21 cellular contexts compared by ENCODE assay signal in the genomic region with DNA sequence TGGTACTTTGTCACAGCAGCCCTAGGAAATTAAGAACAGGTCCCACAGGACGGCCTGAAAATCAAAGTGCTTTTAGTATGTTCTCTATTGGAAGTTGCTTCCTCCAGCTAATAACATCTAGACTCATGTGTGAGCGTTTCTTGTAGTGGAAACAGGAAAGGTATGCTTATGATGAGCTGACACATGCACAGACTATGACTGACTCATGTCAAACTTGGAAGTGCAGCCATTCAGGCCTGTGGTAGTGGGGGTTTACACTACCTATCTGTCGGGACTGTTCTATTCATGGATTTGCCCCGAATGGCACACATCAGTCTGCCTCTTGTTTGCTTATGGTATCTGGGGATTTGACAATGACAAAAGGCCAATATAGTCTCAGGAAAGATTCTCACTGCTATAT.
DNase-seq lines count a peak whose midpoint lies in the region; ATAC-seq and TF ChIP-seq lines count a peak whose summit lies in the region.
"Had no signal": no experiment of that assay in that cellular context is flagged by ENCODE, and none has a peak within 500 bp of the region (broad histone marks: within the 10 kb centered on the region; RNA-seq: fewer than 3 reads in every experiment).

No MANE protein-coding gene starts in this region.

- H3K4me3 Mint-ChIP-seq in naive thymus-derived CD4-positive, alpha-beta T cell, result no peak overlapping the region
- H3K4me3 Mint-ChIP-seq in activated naive CD8-positive, alpha-beta T cell treated with anti-CD3 and anti-CD28 coated beads for 36 hours, result no peak overlapping the region
- H3K4me3 Mint-ChIP-seq: naive thymus-derived CD8-positive, alpha-beta T cell; stimulated activated naive CD8-positive, alpha-beta T cell treated with anti-CD3 and anti-CD28 coated beads, Interleukin-15, Interleukin-2, amounts not matched to agents 100 ng/mL and 50 ng/mL, for 24 hours; T-helper 1 cell treated with Interleukin-12 subunit alpha and Interleukin-12 subunit beta and Interleukin-4 antibody, amounts not matched to agents 30 μg/mL and 1 μg/mL, for 36 hours had no signal

- peak overlapping the region; percentile 48; the same call in 1 of the 2 replicates for H3K9ac ChIP-seq in OCI-LY3 (ENCODE audit: low read length)
- H3K9ac ChIP-seq in mammary epithelial cell (ENCODE audit: insufficient read depth, low read length), result no peak overlapping the region
- no peak overlapping the region for H3K9ac ChIP-seq in neural cell (ENCODE audit: low read length)

- H3K4me2 ChIP-seq in OCI-LY3 (ENCODE audit: low read length) (peak overlapping the region; percentile 9; the same call in 1 of the 2 replicates), mammary epithelial cell (ENCODE audit: insufficient read depth, low read depth, low read length) (no peak overlapping the region), neural cell (ENCODE audit: low read length) (no peak overlapping the region)

- peak; percentile 52 for TF ChIP-seq EP300 in neural cell (conservative IDR thresholded peaks at IDR 0.05; ENCODE audit: poor library complexity, severe bottlenecking)

- H3F3A ChIP-seq in neural cell (ENCODE audit: insufficient read depth, low read length, poor library complexity, severe bottlenecking), result no peaks in the 10 kb centered on the region

- no peak for TF ChIP-seq RAD21 in neural cell (conservative IDR thresholded peaks at IDR 0.05)

- dilution Hi-C loops in mammary epithelial cell (cut with HindIII; ENCODE audit: low sequenced_read_pairs), result no loop called here

- H3K27me3 Mint-ChIP-seq in naive thymus-derived CD4-positive, alpha-beta T cell, result peaks cover 0 to 16% (median 0%) of the 10 kb centered on the region in 5 donors
- peaks cover 28% of the 10 kb centered on the region for H3K27me3 Mint-ChIP-seq in activated naive CD8-positive, alpha-beta T cell treated with anti-CD3 and anti-CD28 coated beads for 36 hours
- H3K27me3 Mint-ChIP-seq: progenitor cell of endocrine pancreas had no signal

- H4K20me1 ChIP-seq in OCI-LY3 (ENCODE audit: insufficient read depth, low read length) (no peaks in the 10 kb centered on the region), mammary epithelial cell (ENCODE audit: insufficient read depth, low read length) (no peaks in the 10 kb centered on the region), neural cell (ENCODE audit: insufficient read depth) (no peaks in the 10 kb centered on the region)

- in situ Hi-C loops in mammary epithelial cell (cut with MboI; ENCODE audit: low sequenced_read_pairs in 2 of 2), result no loop called here

- H3K4me1 ChIP-seq in OCI-LY3 (ENCODE audit: low read length) (peaks cover 40% of the 10 kb centered on the region), mammary epithelial cell (ENCODE audit: insufficient read depth, low read length) (peaks cover 11% of the 10 kb centered on the region)
- H3K4me1 ChIP-seq in naive thymus-derived CD4-positive, alpha-beta T cell (ENCODE audit: control insufficient read depth in 2 of 2, insufficient read depth in 2 of 2, low read length in 2 of 2), result no peaks in the 10 kb centered on the region
- H3K4me1 ChIP-seq: lower lobe of right lung had no signal

- H3K9me2 ChIP-seq in neural cell (ENCODE audit: insufficient read depth, low read length), result no peaks in the 10 kb centered on the region

- CTCF ChIA-PET in mammary epithelial cell (lab: Charles Lee; ENCODE audit: low non-redundant PET), result no interaction called here
- CTCF ChIA-PET in naive thymus-derived CD4-positive, alpha-beta T cell (lab: Charles Lee), result no interaction called here

- H3K4me3 ChIP-seq in OCI-LY3 (ENCODE audit: low read length) (no peak overlapping the region), mammary epithelial cell (replicated peaks in 1 of 3; ENCODE audit: insufficient read depth in 1 of 3, low read depth in 2 of 3, low read length in 3 of 3) (no peak overlapping the region), neural cell (ENCODE audit: low read length) (peak overlapping the region; percentile 13)
- H3K4me3 ChIP-seq in naive thymus-derived CD4-positive, alpha-beta T cell (ENCODE audit: low read length), result no peak overlapping the region
- H3K4me3 ChIP-seq: dorsolateral prefrontal cortex, lower lobe of right lung had no signal

- TF ChIP-seq CTCF in OCI-LY3 (IDR thresholded peaks at IDR 0.05; ENCODE audit: low read depth, low read length) (no peak), mammary epithelial cell (conservative IDR thresholded peaks at IDR 0.05 in 1 of 2, IDR thresholded peaks at IDR 0.05 in 1 of 2; ENCODE audit: extremely low read depth in 1 of 2, insufficient read depth in 1 of 2, low read depth in 1 of 2, low read length in 2 of 2) (no peak), neural cell (IDR thresholded peaks at IDR 0.05; ENCODE audit: poor library complexity, severe bottlenecking) (no peak)

- no peak for ATAC-seq in naive thymus-derived CD4-positive, alpha-beta T cell
- ATAC-seq: activated CD4-positive, CD25-positive, alpha-beta regulatory T cell treated with anti-CD3 and anti-CD28 coated beads, Interleukin-2, amount 50 U/mL, for 24 hours; lower lobe of right lung; naive thymus-derived CD8-positive, alpha-beta T cell; Panc1 had no signal

- H3K9me3 ChIP-seq in OCI-LY3 (ENCODE audit: insufficient read depth, low read length) (no peaks in the 10 kb centered on the region), mammary epithelial cell (replicated peaks; ENCODE audit: insufficient read depth, low read length) (no peaks in the 10 kb centered on the region), neural cell (ENCODE audit: low read length) (no peaks in the 10 kb centered on the region)
- no peaks in the 10 kb centered on the region for H3K9me3 ChIP-seq in naive thymus-derived CD4-positive, alpha-beta T cell (ENCODE audit: control insufficient read depth in 2 of 3, low read length in 3 of 3)
- H3K9me3 ChIP-seq: lower lobe of right lung had no signal

- peak overlapping the region; percentile 84 for H3K27ac ChIP-seq in OCI-LY3 (ENCODE audit: low read length)
- H3K27ac ChIP-seq in mammary epithelial cell (ENCODE audit: insufficient read depth, low read depth, low read length), result no peak overlapping the region
- peak overlapping the region; percentile 64 for H3K27ac ChIP-seq in neural cell (ENCODE audit: low read length)
- no peak overlapping the region for H3K27ac ChIP-seq in naive thymus-derived CD4-positive, alpha-beta T cell (ENCODE audit: low read depth, low read length)
- H3K27ac ChIP-seq: dorsolateral prefrontal cortex, HL-60, lower lobe of right lung had no signal

- WGBS in mammary epithelial cell (ENCODE audit: low coverage, missing lambda C conversion rate), result 66% methylated on average over 4 of the region's 4 CpGs

- DNase-seq in GM03348 (ENCODE audit: low spot score), result peak; percentile 15
- DNase-seq in mammary epithelial cell, result peak; percentile 67
- DNase-seq in naive thymus-derived CD4-positive, alpha-beta T cell, result no peak
- DNase-seq in stimulated activated CD4-positive, alpha-beta T cell treated with anti-CD3 and anti-CD28 coated beads, Interleukin-2, amount 100 ng/mL, for 24 hours, result no peak
- DNase-seq in activated naive CD8-positive, alpha-beta T cell treated with anti-CD3 and anti-CD28 coated beads for 36 hours, result no peak
- no peak for DNase-seq in HuH-7 (ENCODE audit: low spot score)
- DNase-seq: activated gamma-delta T cell; AML-193; dorsolateral prefrontal cortex; lower lobe of right lung; naive thymus-derived CD8-positive, alpha-beta T cell; NCI-H1694; NCI-H526 had no signal

- H3K36me3 ChIP-seq in OCI-LY3 (replicated peaks; ENCODE audit: low read depth, low read length), result no peaks in the 10 kb centered on the region
- H3K36me3 ChIP-seq in mammary epithelial cell (ENCODE audit: insufficient read depth, low read length), result no peaks in the 10 kb centered on the region
- H3K36me3 ChIP-seq in neural cell (ENCODE audit: insufficient read depth, low read length), result no peaks in the 10 kb centered on the region
- no peaks in the 10 kb centered on the region for H3K36me3 ChIP-seq in naive thymus-derived CD4-positive, alpha-beta T cell (ENCODE audit: control insufficient read depth in 2 of 3, insufficient read depth in 3 of 3, low read length in 3 of 3)
- H3K36me3 ChIP-seq: lower lobe of right lung had no signal

- POLR2A ChIA-PET in naive thymus-derived CD4-positive, alpha-beta T cell (lab: Charles Lee), result no interaction called here

- H3K36me3 Mint-ChIP-seq in naive thymus-derived CD4-positive, alpha-beta T cell, result no peaks in the 10 kb centered on the region
- no peaks in the 10 kb centered on the region for H3K36me3 Mint-ChIP-seq in activated naive CD8-positive, alpha-beta T cell treated with anti-CD3 and anti-CD28 coated beads for 36 hours
- H3K36me3 Mint-ChIP-seq: naive thymus-derived CD8-positive, alpha-beta T cell had no signal

- H3K4me1 Mint-ChIP-seq in naive thymus-derived CD4-positive, alpha-beta T cell, result no peaks in the 10 kb centered on the region
- H3K4me1 Mint-ChIP-seq in activated naive CD8-positive, alpha-beta T cell treated with anti-CD3 and anti-CD28 coated beads for 36 hours, result no peaks in the 10 kb centered on the region
- H3K4me1 Mint-ChIP-seq: naive thymus-derived CD8-positive, alpha-beta T cell had no signal

- H3K9me3 Mint-ChIP-seq in naive thymus-derived CD4-positive, alpha-beta T cell, result peaks cover 0 to 5% (median 0%) of the 10 kb centered on the region in 11 donors
- H3K9me3 Mint-ChIP-seq in activated naive CD8-positive, alpha-beta T cell treated with anti-CD3 and anti-CD28 coated beads for 36 hours, result no peaks in the 10 kb centered on the region
- H3K9me3 Mint-ChIP-seq: naive thymus-derived CD8-positive, alpha-beta T cell; stimulated activated naive CD8-positive, alpha-beta T cell treated with anti-CD3 and anti-CD28 coated beads, Interleukin-15, Interleukin-2, amounts not matched to agents 100 ng/mL and 50 ng/mL, for 24 hours; T-helper 1 cell treated with Interleukin-12 subunit alpha and Interleukin-12 subunit beta and Interleukin-4 antibody, amounts not matched to agents 30 μg/mL and 1 μg/mL, for 36 hours had no signal

- intact Hi-C loops in mammary epithelial cell (cut with micrococcal nuclease), result no loop called here
- intact Hi-C loops in naive thymus-derived CD4-positive, alpha-beta T cell (cut with micrococcal nuclease), result no loop called here

- no TSS peak for BruUV-seq in mammary epithelial cell (replicated peaks; lab: Mats Ljungman, UMichigan)

- H3K27ac Mint-ChIP-seq in naive thymus-derived CD4-positive, alpha-beta T cell, result no peak overlapping the region
- H3K27ac Mint-ChIP-seq in activated naive CD8-positive, alpha-beta T cell treated with anti-CD3 and anti-CD28 coated beads for 36 hours, result no peak overlapping the region
- H3K27ac Mint-ChIP-seq: progenitor cell of endocrine pancreas; stimulated activated naive CD8-positive, alpha-beta T cell treated with anti-CD3 and anti-CD28 coated beads, Interleukin-15, Interleukin-2, amounts not matched to agents 100 ng/mL and 50 ng/mL, for 24 hours; T-helper 1 cell treated with Interleukin-12 subunit alpha and Interleukin-12 subunit beta and Interleukin-4 antibody, amounts not matched to agents 30 μg/mL and 1 μg/mL, for 36 hours had no signal

- no peaks in the 10 kb centered on the region for H3K27me3 ChIP-seq in OCI-LY3 (ENCODE audit: low read depth, low read length)
- no peaks in the 10 kb centered on the region for H3K27me3 ChIP-seq in mammary epithelial cell (ENCODE audit: insufficient read depth, low read length)
- H3K27me3 ChIP-seq in neural cell (ENCODE audit: insufficient read depth, low read depth, low read length), result no peaks in the 10 kb centered on the region
- H3K27me3 ChIP-seq in naive thymus-derived CD4-positive, alpha-beta T cell (ENCODE audit: control insufficient read depth in 2 of 2, insufficient read depth in 2 of 2, low read length in 2 of 2), result no peaks in the 10 kb centered on the region
- H3K27me3 ChIP-seq: dorsolateral prefrontal cortex had no signal

- no peak overlapping the region for H2AFZ ChIP-seq in OCI-LY3 (ENCODE audit: low read depth, low read length)
- H2AFZ ChIP-seq in mammary epithelial cell (ENCODE audit: low read depth, low read length), result no peak overlapping the region
- no peak overlapping the region for H2AFZ ChIP-seq in neural cell (ENCODE audit: low read depth, low read length)

- H3K79me2 ChIP-seq in OCI-LY3 (ENCODE audit: low read length) (no peaks in the 10 kb centered on the region), mammary epithelial cell (ENCODE audit: insufficient read depth, low read length) (no peaks in the 10 kb centered on the region), neural cell (replicated peaks; ENCODE audit: insufficient read depth, low read length) (no peaks in the 10 kb centered on the region)

Comparison
In these comparisons a context has a peak if more than half of its experiments do, and no peak if none do; other contexts are left out.
1. DNase-seq: peak in GM03348 (single experiment) and mammary epithelial cell (single experiment); none in naive thymus-derived CD4-positive, alpha-beta T cell (0 of 9), stimulated activated CD4-positive, alpha-beta T cell treated with anti-CD3 and anti-CD28 coated beads, Interleukin-2, amount 100 ng/mL, for 24 hours (0 of 2), activated naive CD8-positive, alpha-beta T cell treated with anti-CD3 and anti-CD28 coated beads for 36 hours (single experiment) and HuH-7 (single experiment).
2. H3K27ac ChIP-seq: peak in OCI-LY3 (single experiment) and neural cell (single experiment); none in mammary epithelial cell (single experiment) and naive thymus-derived CD4-positive, alpha-beta T cell (single experiment).